Comparison of ENCODE assay signal across 10 cellular contexts in genomic region chr14:21505009-21505553, GRCh38. TPM values are rescaled to one million over a fixed set of nuclear protein-coding genes. Genes with fewer than 3 reads are reported as not detected.
DNase-seq lines count a peak whose midpoint lies in the region; ATAC-seq and TF ChIP-seq lines count a peak whose summit lies in the region.
"Had no signal": no experiment of that assay in that cellular context is flagged by ENCODE, and none has a peak within 500 bp of the region (broad histone marks: within the 10 kb centered on the region; RNA-seq: fewer than 3 reads in every experiment).

No MANE protein-coding gene starts in this region.

- peaks cover 62% of the 10 kb centered on the region for H3K4me1 Mint-ChIP-seq in activated T-cell treated with anti-CD3 and anti-CD28 coated beads, Interleukin-2, amount 50 U/mL, for 24 hours (ENCODE audit: low read depth)
- H3K4me1 Mint-ChIP-seq in T-helper 2 cell treated with Interferon-gamma antibody and Interleukin-4, amounts not matched to agents 5 μg/mL and 100 μg/mL, for 36 hours (ENCODE audit: low read depth), result peaks cover 20% of the 10 kb centered on the region
- H3K4me1 Mint-ChIP-seq in HFFc6 (ENCODE audit: low read depth), result peaks cover 9% of the 10 kb centered on the region

- in situ Hi-C loops in KBM-7 (cut with MboI; ENCODE audit: low pct_unique_long_range_greater_than_20kb, low sequenced_read_pairs), result no loop called here

- H3K4me3 Mint-ChIP-seq in activated T-cell treated with anti-CD3 and anti-CD28 coated beads, Interleukin-2, amount 50 U/mL, for 24 hours, result peak overlapping the region; percentile 23
- peak overlapping the region; percentile 57 for H3K4me3 Mint-ChIP-seq in T-helper 2 cell treated with Interferon-gamma antibody and Interleukin-4, amounts not matched to agents 5 μg/mL and 100 μg/mL, for 36 hours
- no peak overlapping the region for H3K4me3 Mint-ChIP-seq in HFFc6
- H3K4me3 Mint-ChIP-seq: nephron progenitor cell had no signal

- DNase-seq in activated T-cell treated with anti-CD3 and anti-CD28 coated beads, Interleukin-2, amount 50 U/mL, for 24 hours, result no peak
- no peak for DNase-seq in activated T-cell treated with anti-CD3 and anti-CD28 coated beads, Interleukin-2, amount 50 U/mL, for 1 hour
- DNase-seq in T-helper 2 cell treated with Interferon-gamma antibody and Interleukin-4, amounts not matched to agents 5 μg/mL and 100 μg/mL, for 36 hours (ENCODE audit: low spot score), result peak; percentile 28
- no peak for DNase-seq in stimulated activated naive CD8-positive, alpha-beta T cell treated with anti-CD3 and anti-CD28 coated beads, Interleukin-15, Interleukin-2, amounts not matched to agents 100 U/mL and 50 U/mL, for 24 hours
- no peak for DNase-seq in Kasumi-1 (lab: John Stamatoyannopoulos, UW)
- DNase-seq in HFFc6, result no peak
- no peak for DNase-seq in KBM-7
- DNase-seq: NCI-H510A, nephron progenitor cell had no signal

- peak overlapping the region; percentile 87 for H3K27ac Mint-ChIP-seq in activated T-cell treated with anti-CD3 and anti-CD28 coated beads, Interleukin-2, amount 50 U/mL, for 24 hours
- H3K27ac Mint-ChIP-seq in T-helper 2 cell treated with Interferon-gamma antibody and Interleukin-4, amounts not matched to agents 5 μg/mL and 100 μg/mL, for 36 hours, result peak overlapping the region; percentile 59
- no peak overlapping the region for H3K27ac Mint-ChIP-seq in HFFc6
- H3K27ac Mint-ChIP-seq: nephron progenitor cell had no signal

- peaks cover 85% of the 10 kb centered on the region for H3K36me3 Mint-ChIP-seq in activated T-cell treated with anti-CD3 and anti-CD28 coated beads, Interleukin-2, amount 50 U/mL, for 24 hours (ENCODE audit: low read depth)
- peaks cover 54% of the 10 kb centered on the region for H3K36me3 Mint-ChIP-seq in T-helper 2 cell treated with Interferon-gamma antibody and Interleukin-4, amounts not matched to agents 5 μg/mL and 100 μg/mL, for 36 hours (ENCODE audit: low read depth)
- H3K36me3 Mint-ChIP-seq in HFFc6 (ENCODE audit: low read depth), result peaks cover 22% of the 10 kb centered on the region

- ATAC-seq in HG02852 (IDR thresholded peaks at IDR 0.05; ENCODE audit: unreplicated experiment), result peak; percentile 90
- ATAC-seq in stimulated activated naive CD8-positive, alpha-beta T cell treated with anti-CD3 and anti-CD28 coated beads, Interleukin-15, Interleukin-2, amounts not matched to agents 100 U/mL and 50 U/mL, for 24 hours, result peak; percentile 67

- no peaks in the 10 kb centered on the region for H3K27me3 Mint-ChIP-seq in activated T-cell treated with anti-CD3 and anti-CD28 coated beads, Interleukin-2, amount 50 U/mL, for 24 hours
- H3K27me3 Mint-ChIP-seq in T-helper 2 cell treated with Interferon-gamma antibody and Interleukin-4, amounts not matched to agents 5 μg/mL and 100 μg/mL, for 36 hours (ENCODE audit: low read depth), result no peaks in the 10 kb centered on the region
- H3K27me3 Mint-ChIP-seq in HFFc6 (ENCODE audit: insufficient read depth), result no peaks in the 10 kb centered on the region; the same call in none of the 2 replicates

- no peak for TF ChIP-seq CTCF in HFFc6 (IDR thresholded peaks at IDR 0.05)

- H3K9me3 Mint-ChIP-seq in activated T-cell treated with anti-CD3 and anti-CD28 coated beads, Interleukin-2, amount 50 U/mL, for 24 hours, result no peaks in the 10 kb centered on the region
- H3K9me3 Mint-ChIP-seq in T-helper 2 cell treated with Interferon-gamma antibody and Interleukin-4, amounts not matched to agents 5 μg/mL and 100 μg/mL, for 36 hours, result no peaks in the 10 kb centered on the region
- no peaks in the 10 kb centered on the region for H3K9me3 Mint-ChIP-seq in HFFc6
- H3K9me3 Mint-ChIP-seq: nephron progenitor cell had no signal

RNA-seq across cellular contexts. Expression of gene METTL3, which starts 6.1 kb away (rescaled TPM):
- 10 to 100 TPM; 28.8 to 37.5 (median 30.3) TPM for total RNA-seq in HFFc6 (2021; fragmentation: NEBNext Ultra II Directional; extraction: Animal tissue kit (Norgen Biotek cat#: 25700))

RNA-seq across cellular contexts. Expression of gene SALL2, which starts 21.1 kb away (rescaled TPM):
- total RNA-seq in HFFc6 (2021; fragmentation: NEBNext Ultra II Directional; extraction: Animal tissue kit (Norgen Biotek cat#: 25700)), result 1 to 10 TPM in 3 of 6 experiments, under 1 TPM in 3; 0.51 to 2.0 (median 0.99) TPM

RNA-seq across cellular contexts. Expression of gene TOX4, which starts 28.1 kb away (rescaled TPM):
- 10 to 100 TPM; 79.8 to 96.3 (median 88.5) TPM for total RNA-seq in HFFc6 (2021; fragmentation: NEBNext Ultra II Directional; extraction: Animal tissue kit (Norgen Biotek cat#: 25700))

RNA-seq across cellular contexts. Expression of gene RAB2B, which starts 28.3 kb away (rescaled TPM):
- 10 to 100 TPM; 20.2 to 22.9 (median 21.3) TPM for total RNA-seq in HFFc6 (2021; fragmentation: NEBNext Ultra II Directional; extraction: Animal tissue kit (Norgen Biotek cat#: 25700))

RNA-seq across cellular contexts. Expression of gene CHD8, which starts 49.2 kb away (rescaled TPM):
- total RNA-seq in HFFc6 (2021; fragmentation: NEBNext Ultra II Directional; extraction: Animal tissue kit (Norgen Biotek cat#: 25700)), result 10 to 100 TPM; 63.5 to 78.6 (median 70.9) TPM
